Comparison of ENCODE assay signal across 18 cellular contexts in the genomic region with DNA sequence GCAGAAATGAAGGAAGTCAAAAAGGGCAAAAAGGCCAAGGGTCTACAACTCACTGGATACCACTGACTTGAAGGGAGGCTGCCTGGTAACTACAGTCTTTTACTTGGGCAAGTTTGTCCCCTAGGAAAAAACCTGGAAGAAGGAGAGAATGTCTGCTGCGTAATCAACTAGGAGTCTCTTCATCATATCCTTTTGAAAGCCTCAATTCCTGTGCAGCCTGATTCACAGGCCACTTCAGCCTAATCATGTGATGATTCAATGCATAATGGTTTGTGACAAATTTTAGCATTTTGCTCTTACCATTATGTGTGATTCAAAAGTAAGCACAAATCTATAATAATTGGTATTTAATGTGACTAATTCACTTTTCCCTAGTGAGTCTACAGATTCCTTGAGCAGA.
"Had no signal": no experiment of that assay in that cellular context is flagged by ENCODE, and none has a peak within 500 bp of the region (broad histone marks: within the 10 kb centered on the region; RNA-seq: fewer than 3 reads in every experiment).

No MANE protein-coding gene starts in this region.

- DNase-seq: colonic mucosa; effector CD8-positive, alpha-beta T cell; glutamatergic neuron; immature natural killer cell; left cardiac atrium; left ventricle myocardium inferior; lower lobe of right lung; natural killer cell; posterior cingulate gyrus; stimulated activated CD4-positive, alpha-beta T cell treated with anti-CD3 and anti-CD28 coated beads, Interleukin-4, amount 100 ng/mL, for 1 hour; stimulated activated CD8-positive, alpha-beta memory T cell treated with anti-CD3 and anti-CD28 coated beads, Interleukin-4, amount 100 ng/mL, for 48 hours; stimulated activated naive CD8-positive, alpha-beta T cell treated with anti-CD3 and anti-CD28 coated beads, Interleukin-15, Interleukin-2, amounts not matched to agents 100 U/mL and 50 U/mL, for 24 hours; tibial artery; upper lobe of left lung had no signal

- ATAC-seq: gastroesophageal sphincter; left cardiac atrium; lower lobe of right lung; natural killer cell; stimulated activated effector memory CD8-positive, alpha-beta T cell treated with anti-CD3 and anti-CD28 coated beads, Interleukin-12 subunit alpha, Interleukin-12 subunit beta, amount 100 ng/mL, for 72 hours; stimulated activated naive CD8-positive, alpha-beta T cell treated with anti-CD3 and anti-CD28 coated beads, Interleukin-15, Interleukin-2, amounts not matched to agents 100 U/mL and 50 U/mL, for 24 hours had no signal

- H3K4me3 ChIP-seq: colonic mucosa, gastroesophageal sphincter, left ventricle myocardium inferior, lower lobe of right lung, right atrium auricular region, tibial artery, upper lobe of left lung, vagina had no signal
